ENCODE assay signal across 19 cellular contexts in genomic region chr12:6065131-6065871, GRCh38. TPM values are rescaled to one million over a fixed set of nuclear protein-coding genes. Genes with fewer than 3 reads are reported as not detected.
DNase-seq lines count a peak whose midpoint lies in the region; ATAC-seq, FAIRE-seq and TF ChIP-seq lines count a peak whose summit lies in the region.
"Had no signal": no experiment of that assay in that cellular context is flagged by ENCODE, and none has a peak within 500 bp of the region (broad histone marks: within the 10 kb centered on the region; RNA-seq: fewer than 3 reads in every experiment).

No MANE protein-coding gene starts in this region.

- dilution Hi-C loops in endothelial cell of umbilical vein (cut with MboI; ENCODE audit: extremely low pct_ligation_motif_present, low sequenced_read_pairs) = no loop called here

- H2AFZ ChIP-seq in endothelial cell of umbilical vein (ENCODE audit: low read depth, low read length) (no peak overlapping the region), osteoblast (ENCODE audit: low read length) (peak overlapping the region; percentile 68)

- H3K79me2 ChIP-seq in endothelial cell of umbilical vein (ENCODE audit: control insufficient read depth, insufficient read depth, low read length) (peaks cover 19% of the 10 kb centered on the region), osteoblast (ENCODE audit: insufficient read depth, low read length) (no peaks in the 10 kb centered on the region)

- H3K9ac ChIP-seq in endothelial cell of umbilical vein (replicated peaks; ENCODE audit: extremely low read depth, insufficient read depth, low read length) = no peak overlapping the region

- TF ChIP-seq CTCF in left ventricle myocardium inferior (IDR thresholded peaks at IDR 0.05; ENCODE audit: borderline replicate concordance) (no peak), endothelial cell of umbilical vein (IDR thresholded peaks at IDR 0.05; ENCODE audit: extremely low read depth in 1 of 2, insufficient read depth in 1 of 2, low read depth in 1 of 2, low read length in 2 of 2) (no peak), osteoblast (IDR thresholded peaks at IDR 0.05; ENCODE audit: extremely low read depth, low read depth, low read length) (no peak)

- DNase-seq in left ventricle myocardium inferior (no peak), Right ventricle myocardium inferior (ENCODE audit: missing footprints) (no peak), endothelial cell of umbilical vein (ENCODE audit: low read depth, low spot score) (no peak), osteoblast (ENCODE audit: insufficient read length, low spot score, missing footprints) (peak; percentile 42), COLO668 (lab: John Stamatoyannopoulos, UW; ENCODE audit: unreplicated experiment) (no peak), urothelium cell line (ENCODE audit: low spot score) (no peak)
- no peak for DNase-seq in effector CD8-positive, alpha-beta T cell (lab: John Stamatoyannopoulos, UW)
- DNase-seq: Caco-2, DMS153, HCEC 1CT, KBM-7, NCI-H146, NCI-H526 treated with DMSO at 0.1 percent for 48 hours, SJCRH30 had no signal

- H3K27me3 ChIP-seq in left ventricle myocardium inferior (ENCODE audit: low read depth) (no peaks in the 10 kb centered on the region), endothelial cell of umbilical vein (ENCODE audit: control insufficient read depth in 2 of 2, insufficient read depth in 2 of 2, low read length in 2 of 2) (no peaks in the 10 kb centered on the region), osteoblast (ENCODE audit: insufficient read depth, low read length) (no peaks in the 10 kb centered on the region)

- H3K4me1 ChIP-seq in left ventricle myocardium inferior (peaks cover 56% of the 10 kb centered on the region), endothelial cell of umbilical vein (ENCODE audit: control insufficient read depth, extremely low read depth, insufficient read depth, low read length) (peaks cover 34% of the 10 kb centered on the region), osteoblast (ENCODE audit: insufficient read depth, low read length) (peaks cover 23% of the 10 kb centered on the region)
- H3K4me1 ChIP-seq: SJCRH30 had no signal

- POLR2A ChIA-PET in endothelial cell of umbilical vein (lab: Charles Lee) = interaction anchor here (0.5 to 1.6 kb wide), 2 partner anchors 28 to 106 kb away, joined by 4 to 6 read pairs; no protein-coding TSS in a partner anchor

- FAIRE-seq in endothelial cell of umbilical vein (lab: Jason Lieb, UNC) (no peak), urothelium cell line (lab: Jason Lieb, UNC) (no peak)
- FAIRE-seq: A204.1, GM12892, GM19239 had no signal

- H3K9me3 ChIP-seq in left ventricle myocardium inferior (replicated peaks) (no peaks in the 10 kb centered on the region), endothelial cell of umbilical vein (replicated peaks; ENCODE audit: control insufficient read depth, insufficient read depth, low read length) (no peaks in the 10 kb centered on the region), osteoblast (ENCODE audit: low read depth, low read length) (no peaks in the 10 kb centered on the region)
- H3K9me3 ChIP-seq: Caco-2, SJCRH30 had no signal

- CTCF ChIA-PET in endothelial cell of umbilical vein (lab: Charles Lee) = interaction anchor here (1.2 to 1.9 kb wide), 7 partner anchors 11 to 220 kb away, joined by 3 to 8 read pairs (median 5); no protein-coding TSS in a partner anchor

- no peaks in the 10 kb centered on the region for H3K9me1 ChIP-seq in endothelial cell of umbilical vein (replicated peaks; ENCODE audit: control insufficient read depth, extremely low read depth, insufficient read depth, low read length)

- no TSS peak for BruUV-seq in endothelial cell of umbilical vein (replicated peaks; lab: Mats Ljungman, UMichigan)

- no peak overlapping the region for H3K4me3 ChIP-seq in left ventricle myocardium inferior
- H3K4me3 ChIP-seq in endothelial cell of umbilical vein (replicated peaks in 1 of 3; ENCODE audit: insufficient read depth in 1 of 3, low read depth in 1 of 3, low read length in 3 of 3) = no peak overlapping the region
- no peak overlapping the region for H3K4me3 ChIP-seq in osteoblast (ENCODE audit: insufficient read depth, low read length)
- H3K4me3 ChIP-seq: SJCRH30 had no signal

- no peak for TF ChIP-seq POLR2A in endothelial cell of umbilical vein (IDR thresholded peaks at IDR 0.05; ENCODE audit: low read depth, low read length)

- intact Hi-C loops in left ventricle myocardium inferior (cut with micrococcal nuclease) = loop anchor here (5.0 kb wide), 1 partner anchor 212 kb away; no protein-coding TSS in a partner anchor
- intact Hi-C loops in Right ventricle myocardium inferior (cut with DNase I) = no loop called here
- intact Hi-C loops in endothelial cell of umbilical vein (cut with micrococcal nuclease) = no loop called here

- H3K4me2 ChIP-seq in endothelial cell of umbilical vein (ENCODE audit: insufficient read depth, low read length) (no peak overlapping the region), osteoblast (ENCODE audit: insufficient read depth, low read length) (no peak overlapping the region)

- H3K27ac ChIP-seq in left ventricle myocardium inferior (replicated peaks) = peak overlapping the region; percentile 43
- peak overlapping the region; percentile 75 for H3K27ac ChIP-seq in endothelial cell of umbilical vein (ENCODE audit: insufficient read depth, low read depth, low read length)
- no peak overlapping the region for H3K27ac ChIP-seq in osteoblast (ENCODE audit: low read depth, low read length)
- H3K27ac ChIP-seq: RWPE1, SJCRH30 had no signal

- H4K20me1 ChIP-seq in endothelial cell of umbilical vein (replicated peaks; ENCODE audit: control insufficient read depth, extremely low read depth, insufficient read depth, low read length) (no peaks in the 10 kb centered on the region), osteoblast (ENCODE audit: insufficient read depth, low read length) (no peaks in the 10 kb centered on the region)

- peaks cover 18% of the 10 kb centered on the region for H3K36me3 ChIP-seq in left ventricle myocardium inferior
- peaks cover 55 to 76% of the 10 kb centered on the region in 2 experiments for H3K36me3 ChIP-seq in endothelial cell of umbilical vein (ENCODE audit: control insufficient read depth in 2 of 2, extremely low read depth in 1 of 2, insufficient read depth in 2 of 2, low read length in 2 of 2)
- H3K36me3 ChIP-seq in osteoblast (ENCODE audit: insufficient read depth, low read length) = no peaks in the 10 kb centered on the region
- H3K36me3 ChIP-seq: SJCRH30 had no signal

- ATAC-seq in Right ventricle myocardium inferior (no peak), GM19023 (IDR thresholded peaks at IDR 0.05; ENCODE audit: unreplicated experiment) (no peak)

TF ChIP-seq in endothelial cell of umbilical vein, 7 proteins besides CTCF, POLR2A, EP300 and RAD21:
- TF ChIP-seq POLR2AphosphoS5 (IDR thresholded peaks at IDR 0.05; ENCODE audit: insufficient read depth, low read depth, low read length) (peak; percentile 28), GATA2 (IDR thresholded peaks at IDR 0.05; ENCODE audit: insufficient read depth, insufficient read length, low read depth, low read length) (no peak)

RNA-seq across cellular contexts. Expression of gene VWF, which starts 59.2 kb away (rescaled TPM):
- total RNA-seq in left ventricle myocardium inferior (250 TPM), Right ventricle myocardium inferior (244 TPM), endothelial cell of umbilical vein (1,882 and 2,328 TPM in 2 replicates), osteoblast (0.29 and 0.72 TPM in 2 replicates)
- 1,041 and 1,132 TPM in 2 replicates for polyA plus RNA-seq in endothelial cell of umbilical vein
- 1,164 and 1,406 TPM in 2 replicates for polyA plus RNA-seq in endothelial cell of umbilical vein (2011; cell fraction: cytosol; rRNA removed)
- 1,241 and 1,484 TPM in 2 replicates for polyA plus RNA-seq in endothelial cell of umbilical vein (2011; cell fraction: nucleus; rRNA removed)
- 546 and 824 TPM in 2 replicates for polyA plus RNA-seq in endothelial cell of umbilical vein (2012)
- polyA minus RNA-seq in endothelial cell of umbilical vein = 2,231 and 2,679 TPM in 2 replicates
- not detected for polyA minus RNA-seq in endothelial cell of umbilical vein (2011; cell fraction: cytosol; rRNA and poly(A)+ RNA removed)
- polyA minus RNA-seq in endothelial cell of umbilical vein (2011; cell fraction: nucleus; rRNA and poly(A)+ RNA removed) = 1,538 and 1,756 TPM in 2 replicates

Comparison
In these comparisons a context has a peak if more than half of its experiments do, and no peak if none do; other contexts are left out.
1. RNA of gene VWF, which starts 59.2 kb away (total RNA-seq): 1,882 to 2,328 TPM in endothelial cell of umbilical vein, 250 TPM in left ventricle myocardium inferior (single experiment) and 244 TPM in Right ventricle myocardium inferior (single experiment); 0.29 to 0.72 TPM in osteoblast; every median in the first group is over 100 times any median in the second.